8 cellular contexts compared by ENCODE assay signal in genomic region chr2:120312861-120313694, GRCh38. TPM values are rescaled to one million over a fixed set of nuclear protein-coding genes. Genes with fewer than 3 reads are reported as not detected.
DNase-seq lines count a peak whose midpoint lies in the region; ATAC-seq, FAIRE-seq and TF ChIP-seq lines count a peak whose summit lies in the region.

No MANE protein-coding gene starts in this region.

- FAIRE-seq in A204.1 (lab: Jason Lieb, UNC), result peak; percentile 61

- H3K79me2 ChIP-seq in OCI-LY1 (ENCODE audit: insufficient read depth, low read length), result no peaks in the 10 kb centered on the region

- H3K9me3 ChIP-seq in OCI-LY1 (ENCODE audit: low read length), result no peaks in the 10 kb centered on the region

- no peak overlapping the region for H2AFZ ChIP-seq in OCI-LY1 (ENCODE audit: low read length)

- peak; percentile 73 for ATAC-seq in GM18502 (IDR thresholded peaks at IDR 0.05; ENCODE audit: poor library complexity, unreplicated experiment)

- DNase-seq in HS-5 (ENCODE audit: low read depth) (peak; percentile 68), activated T-cell treated with anti-CD3 and anti-CD28 coated beads for 24 hours (ENCODE audit: low read depth) (peak; percentile 72), epithelial cell of prostate (ENCODE audit: low read depth, low spot score) (peak; percentile 37), mucosa of gallbladder (ENCODE audit: low spot score) (peak; percentile 86)
- peak; percentile 67 for DNase-seq in stimulated activated CD8-positive, alpha-beta memory T cell treated with anti-CD3 and anti-CD28 coated beads, Interleukin-15, amount 100 ng/mL, for 48 hours (ENCODE audit: low read depth in 2 of 2)

- peaks cover 5% of the 10 kb centered on the region; the same call in 1 of the 2 replicates for H3F3A ChIP-seq in OCI-LY1 (ENCODE audit: insufficient read depth, low read length)

- peak overlapping the region; percentile 40 for H3K4me2 ChIP-seq in OCI-LY1 (ENCODE audit: low read length)

- peak overlapping the region; percentile 31; the same call in 1 of the 2 replicates for H3K9ac ChIP-seq in OCI-LY1 (ENCODE audit: low read length)

- H3K36me3 ChIP-seq in OCI-LY1 (ENCODE audit: insufficient read depth, low read length), result no peaks in the 10 kb centered on the region

- peak overlapping the region; percentile 19 for H3K4me3 ChIP-seq in OCI-LY1 (ENCODE audit: low read depth, low read length, poor library complexity, severe bottlenecking)

- H4K20me1 ChIP-seq in OCI-LY1 (ENCODE audit: insufficient read depth, low read length), result no peaks in the 10 kb centered on the region

- peak; percentile 96 for TF ChIP-seq CTCF in OCI-LY1 (IDR thresholded peaks at IDR 0.05; ENCODE audit: low read length)

- no peaks in the 10 kb centered on the region for H3K9me2 ChIP-seq in OCI-LY1 (ENCODE audit: low read depth, low read length)

- peaks cover 53% of the 10 kb centered on the region for H3K4me1 ChIP-seq in OCI-LY1 (ENCODE audit: insufficient read depth, low read length, severe bottlenecking)

- H3K27ac ChIP-seq in OCI-LY1 (ENCODE audit: low read depth, low read length, poor library complexity, severe bottlenecking) (peak overlapping the region; percentile 95), epithelial cell of prostate (no peak overlapping the region)

- no peaks in the 10 kb centered on the region for H3K27me3 ChIP-seq in OCI-LY1 (ENCODE audit: insufficient read depth, low read length)

RNA-seq across cellular contexts. Expression of gene INHBB, which starts 32.9 kb away (rescaled TPM):
- total RNA-seq in mucosa of gallbladder, result 1.1 TPM
